In genomic region chr17:81394831-81395599, GRCh38 we compare ENCODE assay signal across 1 cellular context.
TF ChIP-seq lines count a peak whose summit lies in the region.

BAHCC1 (plus strand) TSS chr17:81395457; CDS start chr17:81399740, 4,283 bp downstream.

TF ChIP-seq in HepG2, 621 proteins besides CTCF, POLR2A, EP300 and RAD21 (continued from another document and continues in another):
- TF ChIP-seq KMT2B (CRISPR knock-in tag; IDR thresholded peaks at IDR 0.05) = peak; percentile 60
- TF ChIP-seq ZNF678 (CRISPR knock-in tag; IDR thresholded peaks at IDR 0.05) = no peak
- TF ChIP-seq ISL2 (CRISPR knock-in tag; IDR thresholded peaks at IDR 0.05) = peak; percentile 41; the same call in 1 of the 2 replicates
- no peak for TF ChIP-seq ZNF513 (CRISPR knock-in tag; conservative IDR thresholded peaks at IDR 0.05)
- TF ChIP-seq ZIK1 (CRISPR knock-in tag; IDR thresholded peaks at IDR 0.05; ENCODE audit: borderline replicate concordance, low read depth) = no peak
- TF ChIP-seq NFE2L1 (CRISPR knock-in tag; IDR thresholded peaks at IDR 0.05; ENCODE audit: borderline replicate concordance) = no peak; the same call in 1 of the 2 replicates
- TF ChIP-seq U2AF2 (IDR thresholded peaks at IDR 0.05; ENCODE audit: low read depth, low read length) = no peak
- TF ChIP-seq SPEN (CRISPR knock-in tag; IDR thresholded peaks at IDR 0.05; ENCODE audit: low read depth) = peak; percentile 69
- TF ChIP-seq ZNF282 (IDR thresholded peaks at IDR 0.05; ENCODE audit: partially characterized antibody) = no peak
- TF ChIP-seq E2F1 (CRISPR knock-in tag; IDR thresholded peaks at IDR 0.05) = peak; percentile 81
- TF ChIP-seq REXO4 (CRISPR knock-in tag; IDR thresholded peaks at IDR 0.05; ENCODE audit: borderline replicate concordance) = peak; percentile 79; the same call in 1 of the 2 replicates
- TF ChIP-seq NFIB (CRISPR knock-in tag; IDR thresholded peaks at IDR 0.05; ENCODE audit: borderline replicate concordance) = no peak
- peak; percentile 70 for TF ChIP-seq RBM22 (optimal IDR thresholded peaks at IDR 0.05; ENCODE audit: low read length)
- no peak for TF ChIP-seq ZNF7 (CRISPR knock-in tag; IDR thresholded peaks at IDR 0.05)
- TF ChIP-seq HCFC1 (IDR thresholded peaks at IDR 0.05; ENCODE audit: low read depth, low read length) = no peak; the same call in 1 of the 2 replicates
- peak; percentile 64; the same call in 1 of the 2 replicates for TF ChIP-seq ZBED4 (CRISPR knock-in tag; IDR thresholded peaks at IDR 0.05; ENCODE audit: borderline replicate concordance)
- TF ChIP-seq TBL1XR1 (IDR thresholded peaks at IDR 0.05; ENCODE audit: borderline replicate concordance, low read length, partially characterized antibody) = no peak
- 0 out of 2 replicates have a peak, but pooled peaks have one; percentile 39 for TF ChIP-seq DZIP1 (CRISPR knock-in tag; IDR thresholded peaks at IDR 0.05)
- peak; percentile 14; the same call in 1 of the 2 replicates for TF ChIP-seq NAIF1 (CRISPR knock-in tag; IDR thresholded peaks at IDR 0.05; ENCODE audit: borderline replicate concordance)
- TF ChIP-seq ZNF816 (CRISPR knock-in tag; IDR thresholded peaks at IDR 0.05; ENCODE audit: borderline replicate concordance) = peak; percentile 17; the same call in 1 of the 2 replicates
- no peak for TF ChIP-seq ZBTB4 (CRISPR knock-in tag; IDR thresholded peaks at IDR 0.05; ENCODE audit: borderline replicate concordance)
- TF ChIP-seq ZBTB10 (CRISPR knock-in tag; IDR thresholded peaks at IDR 0.05; ENCODE audit: borderline replicate concordance) = no peak
- no peak for TF ChIP-seq ZBTB40 (IDR thresholded peaks at IDR 0.05)
- TF ChIP-seq ZBTB40 (CRISPR knock-in tag; IDR thresholded peaks at IDR 0.05) = 0 out of 2 replicates have a peak, but pooled peaks have one; percentile 65
